1 cellular context compared by ENCODE assay signal in genomic region chr5:55601209-55601618, GRCh38.
A peak's percentile ranks its signal among the peaks of the same experiment; 100 is the strongest.
TF ChIP-seq lines count a peak whose summit lies in the region.

No MANE protein-coding gene starts in this region.

TF ChIP-seq in HEK293, 187 proteins besides CTCF, POLR2A, EP300 and RAD21 (continued from another document):
- TF ChIP-seq BCL6B (tag by site-specific recombination; IDR thresholded peaks at IDR 0.05) (no peak), ZBTB7A (tag by site-specific recombination; IDR thresholded peaks at IDR 0.05; ENCODE audit: low read depth) (no peak), SP3 (tag by site-specific recombination; IDR thresholded peaks at IDR 0.05) (no peak), TRIM28 (IDR thresholded peaks at IDR 0.05; ENCODE audit: borderline replicate concordance, low read length) (no peak), ZNF610 (tag by site-specific recombination; IDR thresholded peaks at IDR 0.05; ENCODE audit: borderline replicate concordance) (no peak), ZNF600 (tag by site-specific recombination; IDR thresholded peaks at IDR 0.05) (0 out of 2 replicates have a peak, but pooled peaks have one; percentile 30), ZNF561 (tag by site-specific recombination; IDR thresholded peaks at IDR 0.05; ENCODE audit: borderline replicate concordance) (no peak), HIC1 (tag by site-specific recombination; IDR thresholded peaks at IDR 0.05) (no peak), KLF17 (tag by site-specific recombination; IDR thresholded peaks at IDR 0.05) (0 out of 2 replicates have a peak, but pooled peaks have one; percentile 25), ZNF621 (tag by site-specific recombination; IDR thresholded peaks at IDR 0.05) (no peak), MEIS1 (CRISPR knock-in tag; IDR thresholded peaks at IDR 0.05; ENCODE audit: borderline replicate concordance) (no peak), ZNF155 (tag by site-specific recombination; IDR thresholded peaks at IDR 0.05) (no peak), ZEB2 (tag by site-specific recombination; IDR thresholded peaks at IDR 0.05) (no peak), ZNF302 (tag by site-specific recombination; IDR thresholded peaks at IDR 0.05; ENCODE audit: low read depth) (no peak), SP2 (tag by site-specific recombination; IDR thresholded peaks at IDR 0.05) (peak; percentile 39), ZNF10 (tag by site-specific recombination; IDR thresholded peaks at IDR 0.05) (no peak), ZNF629 (tag by site-specific recombination; IDR thresholded peaks at IDR 0.05) (0 out of 2 replicates have a peak, but pooled peaks have one; percentile 25), HOXC10 (CRISPR knock-in tag; IDR thresholded peaks at IDR 0.05) (no peak), ZNF391 (tag by site-specific recombination; IDR thresholded peaks at IDR 0.05; ENCODE audit: borderline replicate concordance, low read depth) (no peak), ZNF571 (tag by site-specific recombination; IDR thresholded peaks at IDR 0.05) (no peak), ZNF596 (tag by site-specific recombination; IDR thresholded peaks at IDR 0.05) (no peak), ZNF843 (tag by site-specific recombination; IDR thresholded peaks at IDR 0.05) (no peak), ZBTB1 (tag by site-specific recombination; IDR thresholded peaks at IDR 0.05) (no peak), ZNF701 (tag by site-specific recombination; IDR thresholded peaks at IDR 0.05) (no peak), ZNF514 (tag by site-specific recombination; IDR thresholded peaks at IDR 0.05) (no peak), GLI2 (tag by site-specific recombination; IDR thresholded peaks at IDR 0.05; ENCODE audit: borderline replicate concordance, low read depth) (no peak), ZSCAN23 (tag by site-specific recombination; IDR thresholded peaks at IDR 0.05) (no peak), SALL2 (tag by site-specific recombination; IDR thresholded peaks at IDR 0.05; ENCODE audit: borderline replicate concordance) (no peak), ZNF626 (tag by site-specific recombination; IDR thresholded peaks at IDR 0.05) (no peak), ZNF223 (tag by site-specific recombination; IDR thresholded peaks at IDR 0.05) (no peak), KLF1 (tag by site-specific recombination; IDR thresholded peaks at IDR 0.05) (peak; percentile 93), FEZF1 (tag by site-specific recombination; IDR thresholded peaks at IDR 0.05) (peak; percentile 95), KLF7 (tag by site-specific recombination; IDR thresholded peaks at IDR 0.05; ENCODE audit: borderline replicate concordance) (no peak), ZBTB44 (tag by site-specific recombination; IDR thresholded peaks at IDR 0.05) (peak; percentile 40; the same call in 1 of the 2 replicates), ZNF280C (tag by site-specific recombination; IDR thresholded peaks at IDR 0.05) (no peak), WT1 (tag by site-specific recombination; IDR thresholded peaks at IDR 0.05) (no peak)
